ENCODE assay signal across 1 cellular context in the genomic region with DNA sequence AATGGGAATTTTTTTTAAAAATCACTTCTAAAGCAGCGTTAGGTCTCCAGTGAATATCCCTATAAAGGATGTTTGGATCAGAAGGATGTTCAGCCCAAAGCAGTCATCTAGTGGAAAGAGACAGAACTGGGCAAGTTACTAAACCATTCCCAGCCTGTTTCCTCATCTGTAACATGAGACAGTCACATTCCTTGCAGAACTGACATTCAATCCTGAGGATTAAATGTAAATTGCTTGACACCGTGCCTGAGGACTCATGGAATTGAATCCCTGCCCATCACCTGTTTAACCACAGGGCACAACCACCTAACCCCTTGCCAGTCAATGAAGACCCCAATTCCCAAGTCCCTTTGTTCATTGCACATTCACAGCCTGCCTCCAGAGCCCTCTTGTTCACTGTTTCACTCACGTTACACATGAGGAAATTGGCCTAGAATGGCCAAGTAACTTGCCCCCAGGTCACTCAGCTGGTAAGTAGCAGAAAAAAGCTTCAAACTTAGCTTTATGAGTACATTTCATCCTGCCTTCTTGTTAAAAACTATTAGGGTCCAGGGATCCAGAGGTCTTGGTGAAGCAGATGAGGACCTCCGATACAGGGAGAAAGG.
TF ChIP-seq lines count a peak whose summit lies in the region.

No MANE protein-coding gene starts in this region.

TF ChIP-seq in IMR-90, 13 proteins besides CTCF, POLR2A, EP300 and RAD21:
- no peak for TF ChIP-seq MAFK (IDR thresholded peaks at IDR 0.05; ENCODE audit: low read depth, low read length)
- peak; percentile 83 for TF ChIP-seq CEBPB (IDR thresholded peaks at IDR 0.05; ENCODE audit: low read depth, low read length)
- no peak for TF ChIP-seq RFX5 (IDR thresholded peaks at IDR 0.05; ENCODE audit: low read depth, low read length)
- no peak for TF ChIP-seq FOS (IDR thresholded peaks at IDR 0.05; ENCODE audit: low read depth, low read length)
- peak; percentile 17; the same call in 1 of the 2 replicates for TF ChIP-seq SMC3 (IDR thresholded peaks at IDR 0.05; ENCODE audit: low read depth, low read length)
TF ChIP-seq in IMR-90: peak in this region for 2.
